ENCODE assay signal across 8 cellular contexts in genomic region chr6:43770417-43771209, GRCh38. TPM values are rescaled to one million over a fixed set of nuclear protein-coding genes. Genes with fewer than 3 reads are reported as not detected.
DNase-seq lines count a peak whose midpoint lies in the region; ATAC-seq and TF ChIP-seq lines count a peak whose summit lies in the region.

No MANE protein-coding gene starts in this region.

- peak; percentile 11 for ATAC-seq in effector memory CD8-positive, alpha-beta T cell (replicated peaks)
- ATAC-seq in lower lobe of right lung = peak; percentile 46 to 52
- peak; percentile 44 for ATAC-seq in stimulated activated memory B cell treated with anti-CD40 and anti-IgM and Interleukin-4, amounts not matched to agents 10 μg/mL and 1 μg/mL and 100 μg/mL, for 72 hours
- no peak for ATAC-seq in HG03460 (IDR thresholded peaks at IDR 0.05; ENCODE audit: unreplicated experiment)

- H3K9me3 ChIP-seq in lower lobe of right lung = no peaks in the 10 kb centered on the region

- no peaks in the 10 kb centered on the region for H3K27me3 ChIP-seq in lower lobe of right lung (ENCODE audit: low read depth)

- POLR2A ChIA-PET in activated CD4-positive, alpha-beta T cell treated with anti-CD3 and anti-CD28 coated beads, Interleukin-2, amount 10 ng/mL, durations not matched to agents 7 days and 5 days (lab: Charles Lee) = interaction anchor here (1.1 kb wide), 1 partner anchor 46 kb away, joined by 4 read pairs; no protein-coding TSS in a partner anchor

- peak overlapping the region; percentile 92 for H3K27ac ChIP-seq in lower lobe of right lung

- peak overlapping the region; percentile 91 for H3K4me3 ChIP-seq in lower lobe of right lung

- H3K36me3 Mint-ChIP-seq in activated CD4-positive, alpha-beta T cell treated with anti-CD3 and anti-CD28 coated beads, Interleukin-2, amount 10 ng/mL, durations not matched to agents 7 days and 5 days (ENCODE audit: low read depth) = peaks cover 3% of the 10 kb centered on the region
- peaks cover 8% of the 10 kb centered on the region for H3K36me3 Mint-ChIP-seq in effector memory CD8-positive, alpha-beta T cell (ENCODE audit: insufficient read depth)
- H3K36me3 Mint-ChIP-seq in stimulated activated memory B cell treated with anti-CD40 and anti-IgM and Interleukin-4, amounts not matched to agents 10 μg/mL and 1 μg/mL and 100 μg/mL, for 72 hours = no peaks in the 10 kb centered on the region

- peak overlapping the region; percentile 88 for H3K4me3 Mint-ChIP-seq in activated CD4-positive, alpha-beta T cell treated with anti-CD3 and anti-CD28 coated beads, Interleukin-2, amount 10 ng/mL, durations not matched to agents 7 days and 5 days
- H3K4me3 Mint-ChIP-seq in effector memory CD8-positive, alpha-beta T cell = peak overlapping the region; percentile 92 to 94
- peak overlapping the region; percentile 76 for H3K4me3 Mint-ChIP-seq in stimulated activated memory B cell treated with anti-CD40 and anti-IgM and Interleukin-4, amounts not matched to agents 10 μg/mL and 1 μg/mL and 100 μg/mL, for 72 hours

- peaks cover 47% of the 10 kb centered on the region for H3K4me1 ChIP-seq in lower lobe of right lung

- CTCF ChIA-PET in activated CD4-positive, alpha-beta T cell treated with anti-CD3 and anti-CD28 coated beads, Interleukin-2, amount 10 ng/mL, durations not matched to agents 7 days and 5 days (lab: Charles Lee) = interaction anchor here (0.6 to 4.4 kb wide), 26 partner anchors 8 to 1363 kb away, joined by 3 to 45 read pairs (median 5); no protein-coding TSS in a partner anchor

- DNase-seq in NCI-H345 (lab: John Stamatoyannopoulos, UW) = peak; percentile 30
- no peak for DNase-seq in NCI-H345 treated with DMSO at 0.1 percent for 48 hours (lab: John Stamatoyannopoulos, UW; ENCODE audit: unreplicated experiment)
- peak; percentile 20 for DNase-seq in NCI-H1105 (lab: John Stamatoyannopoulos, UW)
- peak; percentile 44 for DNase-seq in activated CD4-positive, alpha-beta T cell treated with anti-CD3 and anti-CD28 coated beads, Interleukin-2, amount 10 ng/mL, durations not matched to agents 7 days and 5 days
- peak; percentile 15 to 18 (median 16) for DNase-seq in effector memory CD8-positive, alpha-beta T cell
- DNase-seq in lower lobe of right lung = peak; percentile 85

- peaks cover 4% of the 10 kb centered on the region for H3K36me3 ChIP-seq in lower lobe of right lung

- H3K27ac Mint-ChIP-seq in activated CD4-positive, alpha-beta T cell treated with anti-CD3 and anti-CD28 coated beads, Interleukin-2, amount 10 ng/mL, durations not matched to agents 7 days and 5 days = peak overlapping the region; percentile 86
- H3K27ac Mint-ChIP-seq in effector memory CD8-positive, alpha-beta T cell = peak overlapping the region in 1 of 2 donors; percentile 71
- peak overlapping the region; percentile 23 for H3K27ac Mint-ChIP-seq in stimulated activated memory B cell treated with anti-CD40 and anti-IgM and Interleukin-4, amounts not matched to agents 10 μg/mL and 1 μg/mL and 100 μg/mL, for 72 hours

- H3K4me1 Mint-ChIP-seq in activated CD4-positive, alpha-beta T cell treated with anti-CD3 and anti-CD28 coated beads, Interleukin-2, amount 10 ng/mL, durations not matched to agents 7 days and 5 days = peaks cover 40% of the 10 kb centered on the region
- H3K4me1 Mint-ChIP-seq in effector memory CD8-positive, alpha-beta T cell (ENCODE audit: low read depth in 2 of 2) = peaks cover 16 to 21% of the 10 kb centered on the region in 2 donors
- H3K4me1 Mint-ChIP-seq in stimulated activated memory B cell treated with anti-CD40 and anti-IgM and Interleukin-4, amounts not matched to agents 10 μg/mL and 1 μg/mL and 100 μg/mL, for 72 hours = peaks cover 52% of the 10 kb centered on the region

- intact Hi-C loops in lower lobe of right lung (cut with DNase I) = loop anchor here (10.0 kb wide), 1 partner anchor 304 kb away; no protein-coding TSS in a partner anchor

- no peaks in the 10 kb centered on the region for H3K9me3 Mint-ChIP-seq in activated CD4-positive, alpha-beta T cell treated with anti-CD3 and anti-CD28 coated beads, Interleukin-2, amount 10 ng/mL, durations not matched to agents 7 days and 5 days
- H3K9me3 Mint-ChIP-seq in effector memory CD8-positive, alpha-beta T cell = no peaks in the 10 kb centered on the region
- no peaks in the 10 kb centered on the region for H3K9me3 Mint-ChIP-seq in stimulated activated memory B cell treated with anti-CD40 and anti-IgM and Interleukin-4, amounts not matched to agents 10 μg/mL and 1 μg/mL and 100 μg/mL, for 72 hours

- H3K27me3 Mint-ChIP-seq in activated CD4-positive, alpha-beta T cell treated with anti-CD3 and anti-CD28 coated beads, Interleukin-2, amount 10 ng/mL, durations not matched to agents 7 days and 5 days = peaks cover 5% of the 10 kb centered on the region
- peaks cover 27 to 40% of the 10 kb centered on the region in 2 donors for H3K27me3 Mint-ChIP-seq in effector memory CD8-positive, alpha-beta T cell
- H3K27me3 Mint-ChIP-seq in stimulated activated memory B cell treated with anti-CD40 and anti-IgM and Interleukin-4, amounts not matched to agents 10 μg/mL and 1 μg/mL and 100 μg/mL, for 72 hours = peaks cover 28% of the 10 kb centered on the region

- TF ChIP-seq CTCF in lower lobe of right lung (IDR thresholded peaks at IDR 0.05) = no peak

RNA-seq across cellular contexts. Expression of gene VEGFA, which starts 0.6 kb away (rescaled TPM):
- total RNA-seq in activated CD4-positive, alpha-beta T cell treated with anti-CD3 and anti-CD28 coated beads, Interleukin-2, amount 10 ng/mL, durations not matched to agents 7 days and 5 days = 10 to 100 TPM; 23.7 to 25.8 TPM
- 196 TPM for total RNA-seq in lower lobe of right lung
